1 cellular context compared by ENCODE assay signal in the genomic region with DNA sequence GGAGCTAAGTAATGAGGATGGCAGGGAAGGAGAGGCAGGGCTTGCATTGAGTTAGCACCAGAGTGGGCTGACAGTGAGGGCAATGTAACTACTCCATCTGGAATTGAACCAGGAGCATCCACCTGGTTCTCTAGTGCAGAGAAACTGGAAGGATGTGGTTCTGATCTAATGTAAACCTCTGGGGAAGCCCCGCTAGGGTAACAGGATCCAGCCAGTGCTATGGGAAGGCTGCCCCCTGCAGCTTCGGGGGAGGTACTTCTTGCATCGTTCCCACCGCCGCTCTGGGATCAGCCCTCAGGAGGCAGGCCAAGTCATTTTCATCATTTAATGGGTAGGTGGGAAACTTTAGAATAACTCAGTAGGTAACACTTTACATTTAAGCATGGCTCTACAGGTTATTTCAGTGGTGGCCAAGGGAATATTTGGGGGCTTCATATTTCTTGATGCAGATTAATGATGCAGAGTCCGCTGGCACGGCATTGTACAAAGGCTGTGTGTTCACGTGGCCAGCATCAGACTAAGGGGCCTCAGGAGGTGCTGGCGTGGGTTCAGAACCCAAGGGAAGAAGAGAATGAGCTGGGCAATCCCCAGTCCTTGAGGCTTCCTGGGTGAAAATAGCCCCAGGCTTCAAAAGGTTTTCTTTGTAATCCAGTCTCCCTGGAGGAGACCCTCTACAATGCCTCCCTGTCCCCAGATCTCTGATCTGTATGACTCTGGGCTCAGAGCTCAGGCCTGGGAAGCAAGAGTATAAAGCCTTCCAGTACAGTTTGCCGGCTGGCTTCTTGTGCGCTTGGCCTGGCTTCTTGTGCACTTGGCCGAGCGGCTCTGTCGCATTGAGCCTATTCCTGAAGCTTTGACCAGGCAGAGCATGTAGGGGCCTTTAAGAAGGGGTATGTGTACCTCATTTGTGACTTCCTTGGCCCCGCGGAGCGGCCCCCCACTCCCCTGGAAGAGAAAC.
TF ChIP-seq lines count a peak whose summit lies in the region.

No MANE protein-coding gene starts in this region.

TF ChIP-seq in HCT116, 20 proteins besides CTCF, POLR2A, EP300 and RAD21 (continued from another document):
- TF ChIP-seq, protein P1, sequence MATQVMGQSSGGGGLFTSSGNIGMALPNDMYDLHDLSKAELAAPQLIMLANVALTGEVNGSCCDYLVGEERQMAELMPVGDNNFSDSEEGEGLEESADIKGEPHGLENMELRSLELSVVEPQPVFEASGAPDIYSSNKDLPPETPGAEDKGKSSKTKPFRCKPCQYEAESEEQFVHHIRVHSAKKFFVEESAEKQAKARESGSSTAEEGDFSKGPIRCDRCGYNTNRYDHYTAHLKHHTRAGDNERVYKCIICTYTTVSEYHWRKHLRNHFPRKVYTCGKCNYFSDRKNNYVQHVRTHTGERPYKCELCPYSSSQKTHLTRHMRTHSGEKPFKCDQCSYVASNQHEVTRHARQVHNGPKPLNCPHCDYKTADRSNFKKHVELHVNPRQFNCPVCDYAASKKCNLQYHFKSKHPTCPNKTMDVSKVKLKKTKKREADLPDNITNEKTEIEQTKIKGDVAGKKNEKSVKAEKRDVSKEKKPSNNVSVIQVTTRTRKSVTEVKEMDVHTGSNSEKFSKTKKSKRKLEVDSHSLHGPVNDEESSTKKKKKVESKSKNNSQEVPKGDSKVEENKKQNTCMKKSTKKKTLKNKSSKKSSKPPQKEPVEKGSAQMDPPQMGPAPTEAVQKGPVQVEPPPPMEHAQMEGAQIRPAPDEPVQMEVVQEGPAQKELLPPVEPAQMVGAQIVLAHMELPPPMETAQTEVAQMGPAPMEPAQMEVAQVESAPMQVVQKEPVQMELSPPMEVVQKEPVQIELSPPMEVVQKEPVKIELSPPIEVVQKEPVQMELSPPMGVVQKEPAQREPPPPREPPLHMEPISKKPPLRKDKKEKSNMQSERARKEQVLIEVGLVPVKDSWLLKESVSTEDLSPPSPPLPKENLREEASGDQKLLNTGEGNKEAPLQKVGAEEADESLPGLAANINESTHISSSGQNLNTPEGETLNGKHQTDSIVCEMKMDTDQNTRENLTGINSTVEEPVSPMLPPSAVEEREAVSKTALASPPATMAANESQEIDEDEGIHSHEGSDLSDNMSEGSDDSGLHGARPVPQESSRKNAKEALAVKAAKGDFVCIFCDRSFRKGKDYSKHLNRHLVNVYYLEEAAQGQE (IDR thresholded peaks at IDR 0.05; ENCODE audit: low read depth): no peak
TF ChIP-seq in HCT116: peak in this region for 0.
